Comparison of ENCODE assay signal across 1 cellular context in the genomic region with DNA sequence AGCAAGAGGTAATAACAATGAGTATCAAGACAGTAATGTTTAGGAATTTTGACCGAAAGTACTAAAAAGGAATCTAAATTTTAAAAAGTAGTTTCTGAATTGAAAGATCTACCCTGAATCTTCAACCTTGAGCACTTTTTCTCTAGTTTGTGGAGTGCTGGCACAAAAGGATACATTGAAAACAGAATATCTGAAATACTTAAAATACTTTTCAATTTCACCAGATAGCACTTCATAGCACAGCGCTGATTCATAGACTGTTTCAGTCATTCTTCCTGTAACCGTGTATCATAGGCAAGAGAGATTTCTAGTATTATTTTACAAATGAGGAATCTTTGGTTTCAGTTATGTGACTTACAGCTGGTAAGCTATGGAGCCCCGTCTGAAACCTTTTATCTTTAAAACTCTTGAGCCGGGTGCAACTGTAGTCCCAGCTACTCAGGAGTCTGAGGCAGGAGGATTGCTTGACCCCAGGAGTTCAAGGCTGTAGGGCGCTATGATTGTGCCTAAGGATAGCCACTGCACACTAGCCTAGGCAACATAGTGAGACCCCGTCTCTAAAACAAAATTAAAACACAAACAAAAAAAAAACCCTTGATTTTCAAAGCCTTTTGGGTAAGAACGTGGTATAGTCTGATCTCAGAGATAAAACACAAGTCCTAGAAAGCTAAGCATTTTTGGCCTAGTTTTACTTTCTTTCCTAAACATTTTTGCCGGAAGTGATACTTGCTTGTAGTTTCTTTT.
TF ChIP-seq lines count a peak whose summit lies in the region.

No MANE protein-coding gene starts in this region.

TF ChIP-seq in IMR-90, 13 proteins besides CTCF, POLR2A, EP300 and RAD21 (continued from another document):
- no peak for TF ChIP-seq NFE2L2 (IDR thresholded peaks at IDR 0.05; ENCODE audit: low read depth, low read length)
